In the genomic region with DNA sequence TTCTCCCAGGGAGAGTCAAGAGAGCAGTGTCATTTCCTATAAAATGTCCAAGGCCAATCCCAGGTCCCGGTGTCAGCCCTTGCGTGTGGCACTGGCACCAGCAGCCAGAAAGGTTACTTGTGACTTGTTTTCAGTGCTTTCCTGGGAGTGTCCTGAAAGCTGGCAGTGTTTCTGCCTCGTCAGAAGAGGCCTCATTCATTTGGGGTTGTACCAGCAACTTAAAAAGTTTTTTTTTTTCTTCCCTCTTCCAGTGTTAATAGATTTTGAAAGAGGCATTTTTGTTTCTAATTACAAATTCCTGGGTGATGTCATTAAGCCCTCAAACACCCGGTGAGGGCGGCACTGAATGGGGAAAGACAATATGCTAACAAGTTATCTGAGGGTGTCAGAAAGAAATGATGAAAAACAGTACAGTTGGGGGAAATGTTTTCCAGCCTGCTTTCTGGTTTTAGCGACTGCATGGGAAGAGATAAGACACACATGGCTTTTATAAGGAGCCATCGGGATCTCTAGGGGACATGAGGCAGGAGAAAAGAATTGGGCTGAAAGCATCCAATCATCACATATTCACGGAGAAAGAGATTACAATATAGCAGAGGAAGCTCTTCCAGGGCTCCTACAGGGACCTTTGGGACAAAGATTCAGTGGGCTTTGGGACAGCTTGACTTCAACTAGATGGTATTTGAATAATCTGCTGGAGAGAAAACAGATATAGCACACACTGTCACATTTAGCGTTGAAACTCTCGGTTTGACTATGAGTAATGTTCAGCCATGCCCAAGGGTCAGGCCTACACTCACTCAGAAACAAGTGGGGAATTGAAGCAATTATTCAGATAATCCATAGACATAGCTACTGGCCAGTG, we compare ENCODE assay signal across 8 cellular contexts.
DNase-seq lines count a peak whose midpoint lies in the region; ATAC-seq and TF ChIP-seq lines count a peak whose summit lies in the region.

No MANE protein-coding gene starts in this region.

- H3K4me1 Mint-ChIP-seq in CD14-positive monocyte = peaks cover 62% of the 10 kb centered on the region

- H3K4me3 Mint-ChIP-seq in CD14-positive monocyte = peak overlapping the region in 1 of 2 donors; percentile 42

- peaks cover 11 to 35% of the 10 kb centered on the region in 2 donors for H3K4me1 ChIP-seq in thoracic aorta (ENCODE audit: control insufficient read depth in 1 of 2, low read depth in 2 of 2)

- no peaks in the 10 kb centered on the region for H3K9me3 Mint-ChIP-seq in CD14-positive monocyte

- H3K4me3 ChIP-seq in thoracic aorta = no peak overlapping the region

- H3K36me3 ChIP-seq in thoracic aorta = no peaks in the 10 kb centered on the region

- H3K36me3 Mint-ChIP-seq in CD14-positive monocyte = no peaks in the 10 kb centered on the region

- TF ChIP-seq CTCF in CD14-positive monocyte (IDR thresholded peaks at IDR 0.05) = no peak
- no peak for TF ChIP-seq CTCF in thoracic aorta (IDR thresholded peaks at IDR 0.05)

- ATAC-seq in GM19467 (IDR thresholded peaks at IDR 0.05; ENCODE audit: unreplicated experiment) (peak; percentile 59), HG03558 (IDR thresholded peaks at IDR 0.05; ENCODE audit: extremely low read depth, unreplicated experiment) (peak; percentile 45), left lobe of liver (peak; percentile 37), thoracic aorta (ENCODE audit: insufficient number of reproducible peaks, low FRiP score, low read depth) (no peak)

- H3K27me3 ChIP-seq in thoracic aorta (replicated peaks; ENCODE audit: insufficient read depth) = no peaks in the 10 kb centered on the region

- intact Hi-C loops in CD14-positive monocyte (cut with micrococcal nuclease) = loop anchor here (5.0 to 10.0 kb wide), 3 partner anchors 83 to 340 kb away; no protein-coding TSS in a partner anchor
- intact Hi-C loops in posterior cingulate gyrus (cut with DNase I) = loop anchor here (2.0 to 10.0 kb wide), 2 partner anchors 21 to 287 kb away; a partner anchor contains a TSS

- H3K27ac Mint-ChIP-seq in CD14-positive monocyte = peak overlapping the region; percentile 94 to 100 (median 98)

- peaks cover 0 to 2% (median 0%) of the 10 kb centered on the region in 3 donors for H3K27me3 Mint-ChIP-seq in CD14-positive monocyte (ENCODE audit: low read depth in 3 of 3)

- DNase-seq in CD14-positive monocyte (ENCODE audit: low spot score) (peak; percentile 58), astrocyte of the hippocampus (ENCODE audit: low read depth, low spot score) (peak; percentile 65), left lobe of liver (ENCODE audit: low spot score) (peak; percentile 60), thoracic aorta (ENCODE audit: low spot score) (no peak), NCI-H524 (lab: John Stamatoyannopoulos, UW) (no peak), posterior cingulate gyrus (no peak)

- H3K27ac ChIP-seq in thoracic aorta = peak overlapping the region; percentile 22 to 73

- H3K9me3 ChIP-seq in thoracic aorta = no peaks in the 10 kb centered on the region

Comparison
In these comparisons a context has a peak if more than half of its experiments do, and no peak if none do; other contexts are left out.
1. DNase-seq: peak in CD14-positive monocyte (single experiment), astrocyte of the hippocampus (single experiment) and left lobe of liver (single experiment); none in thoracic aorta (single experiment), NCI-H524 (0 of 2) and posterior cingulate gyrus (0 of 10).